Comparison of ENCODE assay signal across 1 cellular context in genomic region chr5:177554474-177555111, GRCh38.
TF ChIP-seq lines count a peak whose summit lies in the region.

TSS of gene FAM193B (minus strand) at chr5:177554563. CDS start at chr5:177554458, 105 bp downstream.

TF ChIP-seq in HEK293, 187 proteins besides CTCF, POLR2A, EP300 and RAD21 (continued from another document):
- peak; percentile 75 for TF ChIP-seq PRDM10 (tag by site-specific recombination; IDR thresholded peaks at IDR 0.05)
